ENCODE assay signal across 14 cellular contexts in the genomic region with DNA sequence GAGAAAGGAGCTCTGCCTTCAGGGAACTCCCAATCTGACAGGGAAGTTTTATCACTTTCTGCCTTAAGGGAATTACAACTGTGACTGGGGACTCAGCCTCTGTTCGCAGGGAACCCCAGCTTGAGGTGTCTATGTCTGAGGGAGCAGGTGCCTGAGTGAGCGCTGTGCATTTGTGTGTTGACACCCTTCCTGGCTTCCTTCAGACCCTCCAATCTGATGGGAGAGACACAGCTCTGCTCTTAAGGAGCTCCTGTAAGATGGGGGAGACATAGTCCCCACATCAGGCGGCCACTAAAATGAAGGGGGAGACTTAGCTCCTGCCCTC.
DNase-seq lines count a peak whose midpoint lies in the region; ATAC-seq and TF ChIP-seq lines count a peak whose summit lies in the region.
"Had no signal": no experiment of that assay in that cellular context is flagged by ENCODE, and none has a peak within 500 bp of the region (broad histone marks: within the 10 kb centered on the region; RNA-seq: fewer than 3 reads in every experiment).

No MANE protein-coding gene starts in this region.

- H3K36me3 ChIP-seq in GM23248 (ENCODE audit: low read depth) (no peaks in the 10 kb centered on the region), esophagus muscularis mucosa (no peaks in the 10 kb centered on the region), trophoblast cell (ENCODE audit: control insufficient read depth in 1 of 2, insufficient read depth in 2 of 2, low read length in 2 of 2) (no peaks in the 10 kb centered on the region)

- no peak for ATAC-seq in activated T-helper 17 cell treated with anti-CD3 and anti-CD28 coated beads, Interleukin-2, amount 50 U/mL, for 72 hours (replicated peaks)

- H2AFZ ChIP-seq in GM23248 (no peak overlapping the region), trophoblast cell (ENCODE audit: insufficient read depth, low read length, poor library complexity) (no peak overlapping the region)

- TF ChIP-seq CTCF in esophagus muscularis mucosa (IDR thresholded peaks at IDR 0.05): no peak

- intact Hi-C loops in esophagus muscularis mucosa (cut with DNase I): no loop called here

- no peaks in the 10 kb centered on the region for H3K79me2 ChIP-seq in GM23248 (ENCODE audit: insufficient read depth)
- H3K79me2 ChIP-seq in trophoblast cell (ENCODE audit: control insufficient read depth, insufficient read depth, low read length, poor library complexity): no peaks in the 10 kb centered on the region

- no peak overlapping the region for H2BK12ac ChIP-seq in trophoblast cell (ENCODE audit: low read length)

- no peak overlapping the region for H2AK5ac ChIP-seq in trophoblast cell (ENCODE audit: low read length)

- H3K9me2 ChIP-seq in GM23248 (ENCODE audit: insufficient read depth): no peaks in the 10 kb centered on the region

- in situ Hi-C loops in GM23248 (cut with MboI): loop anchor here (10.0 kb wide), 1 partner anchor 290 kb away; a partner anchor contains a TSS

- 90 to 92% methylated on average over 3 of the region's 3 CpGs for WGBS in GM23248 (ENCODE audit: low coverage in 1 of 2, low lambda C conversion rate in 2 of 2, missing lambda C conversion rate in 2 of 2), 2 experiments
- 100% methylated on average over 2 of the region's 3 CpGs for WGBS in esophagus muscularis mucosa
- WGBS in trophoblast cell (ENCODE audit: extremely low coverage, insufficient coverage, insufficient read length): no CpG with 5 or more reads among the region's 3 CpGs

- H3K9me3 Mint-ChIP-seq in activated T-helper 17 cell treated with anti-CD3 and anti-CD28 coated beads, Interleukin-2, amount 50 U/mL, for 72 hours: no peaks in the 10 kb centered on the region
- H3K9me3 Mint-ChIP-seq: activated naive CD8-positive, alpha-beta T cell treated with anti-CD3 and anti-CD28 coated beads, Interleukin-2, amount 10 ng/mL, durations not matched to agents 7 days and 5 days had no signal

- H3K27ac ChIP-seq in GM23248 (peak overlapping the region; percentile 65), esophagus muscularis mucosa (replicated peaks in 1 of 4) (peak overlapping the region in 2 of 4 donors; percentile 19 to 79), trophoblast cell (ENCODE audit: low read depth, low read length) (no peak overlapping the region)

- peaks cover 36% of the 10 kb centered on the region for H3F3A ChIP-seq in GM23248 (ENCODE audit: insufficient read depth)

- peaks cover 42% of the 10 kb centered on the region for H3K4me1 ChIP-seq in GM23248 (ENCODE audit: insufficient read depth)
- peaks cover 28 to 58% (median 51%) of the 10 kb centered on the region in 4 donors for H3K4me1 ChIP-seq in esophagus muscularis mucosa
- peaks cover 18 to 19% of the 10 kb centered on the region in 2 experiments for H3K4me1 ChIP-seq in trophoblast cell (ENCODE audit: control insufficient read depth in 1 of 2, insufficient read depth in 2 of 2, low read length in 2 of 2)

- peaks cover 3% of the 10 kb centered on the region for H3K27me3 Mint-ChIP-seq in activated T-helper 17 cell treated with anti-CD3 and anti-CD28 coated beads, Interleukin-2, amount 50 U/mL, for 72 hours

- H4K8ac ChIP-seq in trophoblast cell (ENCODE audit: low read depth, low read length): no peak overlapping the region

- peak overlapping the region; percentile 31 for H4K91ac ChIP-seq in trophoblast cell (ENCODE audit: low read depth, low read length)

- no peak overlapping the region for H2BK5ac ChIP-seq in trophoblast cell (ENCODE audit: low read depth, low read length, poor library complexity)

- peak overlapping the region; percentile 53 for H3K9ac ChIP-seq in GM23248
- H3K9ac ChIP-seq in trophoblast cell (ENCODE audit: low read length): no peak overlapping the region

- H3K4me1 Mint-ChIP-seq in activated T-helper 17 cell treated with anti-CD3 and anti-CD28 coated beads, Interleukin-2, amount 50 U/mL, for 72 hours: peaks cover 10% of the 10 kb centered on the region

- no peak overlapping the region for H4K12ac ChIP-seq in trophoblast cell (ENCODE audit: low read depth, low read length)

- H3K9me3 ChIP-seq in GM23248 (ENCODE audit: low read depth) (no peaks in the 10 kb centered on the region), esophagus muscularis mucosa (no peaks in the 10 kb centered on the region), trophoblast cell (ENCODE audit: insufficient read depth, low read depth, low read length) (peaks cover 1% of the 10 kb centered on the region)

- H3K79me1 ChIP-seq in trophoblast cell (ENCODE audit: low read length): peaks cover 15% of the 10 kb centered on the region

- no peak for TF ChIP-seq EP300 in esophagus muscularis mucosa (IDR thresholded peaks at IDR 0.05)

- no peak overlapping the region for H3K23ac ChIP-seq in trophoblast cell (ENCODE audit: low read length)

- H3K14ac ChIP-seq in trophoblast cell (ENCODE audit: low read length): no peak overlapping the region

- H3K4me2 ChIP-seq in GM23248 (ENCODE audit: unreplicated experiment) (peak overlapping the region; percentile 30), trophoblast cell (ENCODE audit: low read length) (no peak overlapping the region)

- DNase-seq in GM23248 (no peak), esophagus muscularis mucosa (ENCODE audit: extremely low spot score) (no peak), trophoblast cell (no peak), HuH-7.5 (ENCODE audit: low spot score) (no peak), iPS-NIHi11 (ENCODE audit: low spot score) (no peak), amygdala (lab: John Stamatoyannopoulos, UW) (no peak)
- DNase-seq in activated T-cell treated with anti-CD3 and anti-CD28 coated beads, Interleukin-2, amount 50 U/mL, for 48 hours: no peak
- DNase-seq: activated naive CD8-positive, alpha-beta T cell treated with anti-CD3 and anti-CD28 coated beads, Interleukin-2, amount 10 ng/mL, durations not matched to agents 7 days and 5 days; activated T-cell treated with anti-CD3 and anti-CD28 coated beads for 4 hours; central memory CD4-positive, alpha-beta T cell; DMS 273 treated with DMSO at 0.1 percent for 48 hours; NCI-H1092 treated with DMSO at 0.1 percent for 48 hours; NCI-H2171 had no signal

- peak; percentile 8 for TF ChIP-seq POLR2A in esophagus muscularis mucosa (IDR thresholded peaks at IDR 0.05; ENCODE audit: low read depth)

- H3K4me3 ChIP-seq in GM23248 (no peak overlapping the region), esophagus muscularis mucosa (no peak overlapping the region), trophoblast cell (ENCODE audit: low read depth, low read length) (no peak overlapping the region)

- peak overlapping the region; percentile 44 for H3K4me3 Mint-ChIP-seq in activated T-helper 17 cell treated with anti-CD3 and anti-CD28 coated beads, Interleukin-2, amount 50 U/mL, for 72 hours
- H3K4me3 Mint-ChIP-seq: activated naive CD8-positive, alpha-beta T cell treated with anti-CD3 and anti-CD28 coated beads, Interleukin-2, amount 10 ng/mL, durations not matched to agents 7 days and 5 days had no signal

- H3K27ac Mint-ChIP-seq in activated T-helper 17 cell treated with anti-CD3 and anti-CD28 coated beads, Interleukin-2, amount 50 U/mL, for 72 hours: peak overlapping the region; percentile 73

- H4K20me1 ChIP-seq in GM23248 (ENCODE audit: insufficient read depth): no peaks in the 10 kb centered on the region

- no peak overlapping the region for H3K4ac ChIP-seq in trophoblast cell (ENCODE audit: low read depth, low read length)

- no peak overlapping the region for H3K18ac ChIP-seq in trophoblast cell (ENCODE audit: low read length)

- no peaks in the 10 kb centered on the region for H3K36me3 Mint-ChIP-seq in activated T-helper 17 cell treated with anti-CD3 and anti-CD28 coated beads, Interleukin-2, amount 50 U/mL, for 72 hours (ENCODE audit: low read depth)

- H3K27me3 ChIP-seq in GM23248 (replicated peaks; ENCODE audit: insufficient read depth) (no peaks in the 10 kb centered on the region), esophagus muscularis mucosa (no peaks in the 10 kb centered on the region), trophoblast cell (ENCODE audit: insufficient read depth, low read length) (no peaks in the 10 kb centered on the region)

- peak overlapping the region; percentile 16 for H2BK120ac ChIP-seq in trophoblast cell (ENCODE audit: insufficient read depth, low read length, poor library complexity)
